13 cellular contexts compared by ENCODE assay signal in the genomic region with DNA sequence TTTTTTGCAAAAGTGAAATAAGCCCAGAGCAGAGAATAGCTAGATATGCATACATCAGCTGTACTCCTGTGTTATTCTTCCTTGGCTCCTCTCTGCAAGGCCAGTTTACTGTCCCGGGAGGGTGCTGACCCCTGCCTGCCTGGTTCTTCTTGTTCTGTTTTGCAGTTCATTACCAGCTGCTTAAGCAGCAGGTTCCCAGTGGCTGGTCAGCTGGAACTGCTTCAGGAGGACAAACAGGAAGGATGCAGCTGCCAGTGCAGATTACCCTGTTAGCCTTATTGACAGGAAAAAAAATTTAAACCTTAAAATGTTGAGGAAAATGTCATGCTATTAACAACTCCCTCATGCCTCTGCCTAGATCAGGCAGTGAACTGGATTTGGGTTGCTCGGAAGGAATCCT. TPM values are rescaled to one million over a fixed set of nuclear protein-coding genes. Genes with fewer than 3 reads are reported as not detected.
DNase-seq lines count a peak whose midpoint lies in the region; ATAC-seq and TF ChIP-seq lines count a peak whose summit lies in the region.
"Had no signal": no experiment of that assay in that cellular context is flagged by ENCODE, and none has a peak within 500 bp of the region (broad histone marks: within the 10 kb centered on the region; RNA-seq: fewer than 3 reads in every experiment).

No MANE protein-coding gene starts in this region.

- H3K4me1 ChIP-seq in thyroid gland, result peaks cover 5 to 27% of the 10 kb centered on the region in 2 donors
- H3K4me1 ChIP-seq: A549, gastrocnemius medialis, lower lobe of right lung had no signal

- H3K4me3 ChIP-seq in thyroid gland (replicated peaks in 1 of 3), result no peak overlapping the region
- H3K4me3 ChIP-seq: A549, gastrocnemius medialis, lower lobe of right lung had no signal

- DNase-seq in NCI-H510A treated with DMSO at 0.1 percent for 48 hours (lab: John Stamatoyannopoulos, UW), result peak; percentile 30
- no peak for DNase-seq in NCI-H510A (lab: John Stamatoyannopoulos, UW)
- DNase-seq in WTC11 (ENCODE audit: low spot score), result peak; percentile 36
- no peak for DNase-seq in left lobe of liver (ENCODE audit: low spot score)
- DNase-seq in thyroid gland, result peak; percentile 66 to 77
- DNase-seq in activated naive CD4-positive, alpha-beta T cell treated with anti-CD3 and anti-CD28 coated beads, Interleukin-2, amount 50 U/mL, for 72 hours (ENCODE audit: low spot score in 2 of 2), result no peak
- DNase-seq in activated CD4-positive, alpha-beta T cell treated with anti-CD3 and anti-CD28 coated beads, Interleukin-2, amount 50 U/mL, for 48 hours, result no peak
- DNase-seq: gastrocnemius medialis; lower lobe of right lung; NK-92 treated with Interleukin-12 subunit alpha and Interleukin-12 subunit beta, amount 100 ng/mL, for 24 hours had no signal

- TF ChIP-seq POLR2A in thyroid gland (IDR thresholded peaks at IDR 0.05), result no peak

- H3K27me3 Mint-ChIP-seq in WTC11 (ENCODE audit: low read depth), result no peaks in the 10 kb centered on the region

- 38 to 42% methylated on average over 2 of the region's 2 CpGs for WGBS in thyroid gland, 2 donors

- no peaks in the 10 kb centered on the region for H3K9me3 Mint-ChIP-seq in WTC11
- no peaks in the 10 kb centered on the region for H3K9me3 Mint-ChIP-seq in activated naive CD4-positive, alpha-beta T cell treated with anti-CD3 and anti-CD28 coated beads, Interleukin-2, amount 50 U/mL, for 72 hours
- H3K9me3 Mint-ChIP-seq: T-helper 1 cell treated with Interleukin-12 subunit alpha and Interleukin-12 subunit beta and Interleukin-4 antibody, amounts not matched to agents 30 μg/mL and 1 μg/mL, for 36 hours had no signal

- H3K27ac ChIP-seq in thyroid gland, result no peak overlapping the region
- H3K27ac ChIP-seq: A549, gastrocnemius medialis, lower lobe of right lung had no signal

- POLR2A ChIA-PET in WTC11 (lab: Charles Lee), result interaction anchor here (0.5 to 1.6 kb wide), 4 partner anchors 14 to 152 kb away, joined by 4 to 7 read pairs (median 4); partner anchors contain the start of gene LRIG2

- H3K27me3 ChIP-seq in thyroid gland, result no peaks in the 10 kb centered on the region
- H3K27me3 ChIP-seq: gastrocnemius medialis had no signal

- ATAC-seq in WTC11 (peak; percentile 77), left lobe of liver (peak; percentile 48), HG03520 (IDR thresholded peaks at IDR 0.05; ENCODE audit: unreplicated experiment) (no peak)
- no peak for ATAC-seq in activated naive CD4-positive, alpha-beta T cell treated with anti-CD3 and anti-CD28 coated beads, Interleukin-2, amount 50 U/mL, for 72 hours
- ATAC-seq: A549, gastrocnemius medialis, lower lobe of right lung had no signal

- H3K4me1 Mint-ChIP-seq in WTC11, result peaks cover 44% of the 10 kb centered on the region

- H3K36me3 Mint-ChIP-seq in WTC11, result no peaks in the 10 kb centered on the region
- H3K36me3 Mint-ChIP-seq in activated naive CD4-positive, alpha-beta T cell treated with anti-CD3 and anti-CD28 coated beads, Interleukin-2, amount 50 U/mL, for 72 hours, result no peaks in the 10 kb centered on the region

- H3K27ac Mint-ChIP-seq in WTC11, result peak overlapping the region; percentile 66
- H3K27ac Mint-ChIP-seq in activated naive CD4-positive, alpha-beta T cell treated with anti-CD3 and anti-CD28 coated beads, Interleukin-2, amount 50 U/mL, for 72 hours, result no peak overlapping the region
- H3K27ac Mint-ChIP-seq: T-helper 1 cell treated with Interleukin-12 subunit alpha and Interleukin-12 subunit beta and Interleukin-4 antibody, amounts not matched to agents 30 μg/mL and 1 μg/mL, for 36 hours had no signal

- no peaks in the 10 kb centered on the region for H3K36me3 ChIP-seq in thyroid gland
- H3K36me3 ChIP-seq: gastrocnemius medialis, lower lobe of right lung had no signal

- TF ChIP-seq CTCF in WTC11 (IDR thresholded peaks at IDR 0.05) (no peak), thyroid gland (IDR thresholded peaks at IDR 0.05) (peak in 1 of 6 experiments; percentile 7)

- intact Hi-C loops in thyroid gland (cut with DNase I), result no loop called here

- CTCF ChIA-PET in WTC11 (lab: Charles Lee), result interaction anchor here (0.7 to 4.7 kb wide), 14 partner anchors 11 to 341 kb away, joined by 3 to 80 read pairs (median 4); partner anchors contain the start of genes LRIG2, PPM1J and SLC16A1

- no peaks in the 10 kb centered on the region for H3K9me3 ChIP-seq in thyroid gland
- H3K9me3 ChIP-seq: A549, gastrocnemius medialis, lower lobe of right lung had no signal

- no peak overlapping the region for H3K4me3 Mint-ChIP-seq in WTC11
- H3K4me3 Mint-ChIP-seq: T-helper 1 cell treated with Interleukin-12 subunit alpha and Interleukin-12 subunit beta and Interleukin-4 antibody, amounts not matched to agents 30 μg/mL and 1 μg/mL, for 36 hours had no signal

TF ChIP-seq in WTC11, 78 proteins besides CTCF, POLR2A, EP300 and RAD21:
- TF ChIP-seq GRHL2 (CRISPR knock-in tag; IDR thresholded peaks at IDR 0.05; ENCODE audit: insufficient replicate concordance, severe bottlenecking), result no peak
- TF ChIP-seq, protein P1, sequence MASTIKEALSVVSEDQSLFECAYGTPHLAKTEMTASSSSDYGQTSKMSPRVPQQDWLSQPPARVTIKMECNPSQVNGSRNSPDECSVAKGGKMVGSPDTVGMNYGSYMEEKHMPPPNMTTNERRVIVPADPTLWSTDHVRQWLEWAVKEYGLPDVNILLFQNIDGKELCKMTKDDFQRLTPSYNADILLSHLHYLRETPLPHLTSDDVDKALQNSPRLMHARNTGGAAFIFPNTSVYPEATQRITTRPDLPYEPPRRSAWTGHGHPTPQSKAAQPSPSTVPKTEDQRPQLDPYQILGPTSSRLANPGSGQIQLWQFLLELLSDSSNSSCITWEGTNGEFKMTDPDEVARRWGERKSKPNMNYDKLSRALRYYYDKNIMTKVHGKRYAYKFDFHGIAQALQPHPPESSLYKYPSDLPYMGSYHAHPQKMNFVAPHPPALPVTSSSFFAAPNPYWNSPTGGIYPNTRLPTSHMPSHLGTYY (CRISPR knock-in tag; IDR thresholded peaks at IDR 0.05), result no peak

RNA-seq across cellular contexts. Expression of gene LRIG2, which starts 16.0 kb away (rescaled TPM):
- total RNA-seq in WTC11 (2021) (22.5 to 23.5 TPM (median 22.9 TPM) in 3 replicates), left lobe of liver (4.9 TPM), thyroid gland (10 to 100 TPM; 23.0 to 41.9 (median 30.6) TPM)
- total RNA-seq in activated naive CD4-positive, alpha-beta T cell treated with anti-CD3 and anti-CD28 coated beads, Interleukin-2, amount 50 U/mL, for 72 hours, result 10 to 100 TPM; 12.5 to 14.0 TPM

Comparison
In these comparisons a context has a peak if more than half of its experiments do, and no peak if none do; other contexts are left out.
1. DNase-seq: peak in NCI-H510A treated with DMSO at 0.1 percent for 48 hours (single experiment), WTC11 (single experiment) and thyroid gland (2 of 2); none in NCI-H510A (single experiment), left lobe of liver (single experiment), activated naive CD4-positive, alpha-beta T cell treated with anti-CD3 and anti-CD28 coated beads, Interleukin-2, amount 50 U/mL, for 72 hours (0 of 2) and activated CD4-positive, alpha-beta T cell treated with anti-CD3 and anti-CD28 coated beads, Interleukin-2, amount 50 U/mL, for 48 hours (0 of 2).
2. ATAC-seq: peak in WTC11 (single experiment) and left lobe of liver (single experiment); none in HG03520 (single experiment) and activated naive CD4-positive, alpha-beta T cell treated with anti-CD3 and anti-CD28 coated beads, Interleukin-2, amount 50 U/mL, for 72 hours (0 of 2).